Comparison of ENCODE assay signal across 8 cellular contexts in the genomic region with DNA sequence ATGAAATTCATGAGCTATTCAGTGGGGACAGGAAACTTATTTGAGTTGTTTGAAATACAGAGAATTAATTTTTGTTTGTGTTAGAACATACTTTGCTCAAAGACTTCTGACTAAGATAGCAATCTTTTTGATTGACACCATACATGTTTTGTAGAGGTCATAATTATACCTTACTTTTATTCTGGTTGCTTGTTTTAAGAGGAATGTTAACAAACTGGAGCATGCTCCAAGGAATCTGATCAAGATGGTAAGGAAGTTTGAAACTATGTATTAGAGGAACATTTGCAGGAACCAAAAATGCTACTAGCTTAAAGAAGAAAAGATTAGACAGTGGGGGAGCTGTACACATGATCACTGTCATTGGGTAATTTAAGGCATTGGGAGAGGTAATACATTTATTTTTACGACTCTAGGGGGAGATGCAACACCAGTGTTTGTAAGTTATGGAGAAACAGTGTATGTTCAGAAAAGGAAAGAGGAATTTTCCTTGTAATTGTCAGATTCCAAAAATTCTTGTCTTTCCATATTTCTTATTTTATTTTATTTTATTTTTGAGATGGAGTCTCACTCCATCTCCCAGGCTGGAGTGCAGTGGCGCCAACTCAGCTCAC. TPM values are rescaled to one million over a fixed set of nuclear protein-coding genes. Genes with fewer than 3 reads are reported as not detected.
A peak's percentile ranks its signal among the peaks of the same experiment; 100 is the strongest.
DNase-seq lines count a peak whose midpoint lies in the region; ATAC-seq and FAIRE-seq lines count a peak whose summit lies in the region.

No MANE protein-coding gene starts in this region.

- no peaks in the 10 kb centered on the region for H3K9me3 Mint-ChIP-seq in activated T-cell treated with anti-CD3 and anti-CD28 coated beads, Interleukin-2, amount 50 U/mL, for 4 hours

- peak overlapping the region; percentile 79 for H3K27ac Mint-ChIP-seq in T-helper 17 cell

- H3K9me3 ChIP-seq in T-helper 17 cell (ENCODE audit: control insufficient read depth, low read length, poor library complexity, severe bottlenecking) = peaks cover under 1% of the 10 kb centered on the region

- peaks cover 72% of the 10 kb centered on the region for H3K4me1 Mint-ChIP-seq in activated T-cell treated with anti-CD3 and anti-CD28 coated beads, Interleukin-2, amount 50 U/mL, for 4 hours (ENCODE audit: low read depth)
- peaks cover 41% of the 10 kb centered on the region for H3K4me1 Mint-ChIP-seq in T-helper 17 cell

- no peak for FAIRE-seq in urothelium cell line (lab: Jason Lieb, UNC)

- DNase-seq in activated T-cell treated with anti-CD3 and anti-CD28 coated beads, Interleukin-2, amount 50 U/mL, for 4 hours = no peak
- DNase-seq in activated T-cell treated with anti-CD3 and anti-CD28 coated beads for 4 hours (no peak), T-helper 17 cell (no peak), hepatic stellate cell (ENCODE audit: low spot score) (peak; percentile 35), urothelium cell line (ENCODE audit: low spot score) (no peak), foreskin melanocyte (no peak)
- no peak for DNase-seq in stimulated activated CD4-positive, alpha-beta T cell treated with anti-CD3 and anti-CD28 coated beads, Interleukin-1b, Interleukin-23, amount 100 ng/mL, for 48 hours

- no peak for ATAC-seq in activated T-cell treated with anti-CD3 and anti-CD28 coated beads, Interleukin-2, amount 50 U/mL, for 4 hours
- ATAC-seq in HG02885 (IDR thresholded peaks at IDR 0.05; ENCODE audit: poor library complexity, unreplicated experiment) = peak; percentile 49
- peak; percentile 76 for ATAC-seq in T-helper 17 cell

- H3K4me3 Mint-ChIP-seq in activated T-cell treated with anti-CD3 and anti-CD28 coated beads, Interleukin-2, amount 50 U/mL, for 4 hours = peak overlapping the region; percentile 25
- H3K4me3 Mint-ChIP-seq in T-helper 17 cell = peak overlapping the region; percentile 45

- H3K27me3 Mint-ChIP-seq in activated T-cell treated with anti-CD3 and anti-CD28 coated beads, Interleukin-2, amount 50 U/mL, for 4 hours (ENCODE audit: low read depth) = no peaks in the 10 kb centered on the region
- no peaks in the 10 kb centered on the region for H3K27me3 Mint-ChIP-seq in T-helper 17 cell

- H3K36me3 Mint-ChIP-seq in activated T-cell treated with anti-CD3 and anti-CD28 coated beads, Interleukin-2, amount 50 U/mL, for 4 hours (ENCODE audit: insufficient read depth) = peaks cover 7% of the 10 kb centered on the region
- H3K36me3 Mint-ChIP-seq in T-helper 17 cell (ENCODE audit: low read depth) = no peaks in the 10 kb centered on the region

RNA-seq across cellular contexts. Expression of a gene that starts 8.0 kb away (rescaled TPM):
- total RNA-seq in activated T-cell treated with anti-CD3 and anti-CD28 coated beads, Interleukin-2, amount 50 U/mL, for 4 hours = 100 to 1,000 TPM; 200 to 228 (median 213) TPM
- 10 to 100 TPM; 66.6 to 68.3 TPM for total RNA-seq in T-helper 17 cell

Comparison
In these comparisons a context has a peak if more than half of its experiments do, and no peak if none do; other contexts are left out.
1. ATAC-seq: peak in HG02885 (single experiment) and T-helper 17 cell (single experiment); none in activated T-cell treated with anti-CD3 and anti-CD28 coated beads, Interleukin-2, amount 50 U/mL, for 4 hours (0 of 2).